ENCODE assay signal across 1 cellular context in genomic region chr16:81638286-81638945, GRCh38.
TF ChIP-seq lines count a peak whose summit lies in the region.

No MANE protein-coding gene starts in this region.

TF ChIP-seq in HEK293, 187 proteins besides CTCF, POLR2A, EP300 and RAD21 (continued from another document):
- TF ChIP-seq ZNF610 (tag by site-specific recombination; IDR thresholded peaks at IDR 0.05; ENCODE audit: borderline replicate concordance) (peak; percentile 54; the same call in 1 of the 2 replicates), BCL11A (tag by site-specific recombination; IDR thresholded peaks at IDR 0.05; ENCODE audit: low read depth) (no peak), SP3 (tag by site-specific recombination; IDR thresholded peaks at IDR 0.05) (no peak), GLI2 (tag by site-specific recombination; IDR thresholded peaks at IDR 0.05; ENCODE audit: borderline replicate concordance, low read depth) (no peak), ZSCAN16 (tag by site-specific recombination; IDR thresholded peaks at IDR 0.05) (no peak)
